Comparison of ENCODE assay signal across 8 cellular contexts in the genomic region with DNA sequence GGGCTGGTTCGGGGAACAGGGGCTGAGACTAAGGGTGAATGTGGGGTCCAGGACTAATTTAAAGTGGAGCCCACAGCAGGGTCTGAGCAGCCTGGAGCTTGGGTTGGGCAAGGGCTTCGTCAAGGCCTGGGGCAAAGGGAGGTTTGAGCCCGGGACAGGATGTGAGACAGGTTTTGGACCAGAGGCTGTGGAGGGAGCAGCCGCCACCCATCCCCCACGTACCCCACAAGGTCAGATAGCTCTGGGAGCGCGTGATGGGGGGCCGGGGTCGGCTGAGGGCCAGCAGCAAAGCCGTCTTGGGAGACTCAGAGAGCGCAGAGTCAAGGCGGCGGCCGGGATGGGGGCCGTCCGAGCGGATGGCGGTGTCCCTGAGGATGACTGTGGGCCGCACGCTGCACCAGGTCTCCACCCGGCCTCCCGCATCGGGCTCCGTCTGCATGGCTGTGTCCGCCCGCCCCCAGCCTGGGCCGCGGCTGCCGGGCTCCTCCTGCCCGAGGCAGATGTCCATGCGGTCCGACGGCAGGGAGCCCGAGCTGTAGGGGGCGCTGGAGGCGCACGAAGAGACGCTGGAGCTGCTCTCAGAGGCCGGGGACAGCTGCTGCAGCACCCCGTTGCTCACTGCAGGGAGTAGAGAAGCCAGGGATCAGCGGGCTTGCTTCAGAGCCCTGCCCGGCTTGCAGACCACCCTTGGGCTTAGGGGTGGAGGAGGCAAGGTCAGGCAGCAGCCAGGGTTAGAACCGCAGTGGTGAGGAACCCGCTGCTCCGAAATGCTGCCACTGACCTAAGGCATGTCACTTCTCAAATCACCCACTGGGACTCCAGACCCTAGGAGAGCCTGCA. TPM values are rescaled to one million over a fixed set of nuclear protein-coding genes. Genes with fewer than 3 reads are reported as not detected.
DNase-seq lines count a peak whose midpoint lies in the region; ATAC-seq and TF ChIP-seq lines count a peak whose summit lies in the region.

No MANE protein-coding gene starts in this region.

- H3K4me1 ChIP-seq in mammary epithelial cell (ENCODE audit: insufficient read depth, low read length): peaks cover 25% of the 10 kb centered on the region

- in situ Hi-C loops in mammary epithelial cell (cut with MboI; ENCODE audit: low sequenced_read_pairs in 2 of 2): loop anchor here in 1 of 2 donors (10.0 kb wide), 1 partner anchor 46 kb away; the partner anchor contains the start of gene KAZALD1

- no peak for ATAC-seq in GM21423 (IDR thresholded peaks at IDR 0.05; ENCODE audit: unreplicated experiment)

- intact Hi-C loops in mammary epithelial cell (cut with micrococcal nuclease): loop anchor here (1.0 kb wide), 3 partner anchors 22 to 123 kb away; no protein-coding TSS in a partner anchor

- CTCF ChIA-PET in mammary epithelial cell (lab: Charles Lee; ENCODE audit: low non-redundant PET): interaction anchor here (0.6 kb wide), 3 partner anchors 12 to 48 kb away, joined by 3 to 5 read pairs (median 3); no protein-coding TSS in a partner anchor

- 57% methylated on average over 8 of the region's 45 CpGs for WGBS in mammary epithelial cell (ENCODE audit: low coverage, missing lambda C conversion rate)

- no peaks in the 10 kb centered on the region for H3K79me2 ChIP-seq in mammary epithelial cell (ENCODE audit: insufficient read depth, low read length)

- peak overlapping the region; percentile 23 for H2AFZ ChIP-seq in mammary epithelial cell (ENCODE audit: low read depth, low read length)

- H3K27me3 ChIP-seq in mammary epithelial cell (ENCODE audit: insufficient read depth, low read length): no peaks in the 10 kb centered on the region

- BruUV-seq in mammary epithelial cell (replicated peaks; lab: Mats Ljungman, UMichigan): no TSS peak

- H3K4me3 ChIP-seq in WI38 (ENCODE audit: low read depth, low read length) (no peak overlapping the region), mammary epithelial cell (replicated peaks in 1 of 3; ENCODE audit: insufficient read depth in 1 of 3, low read depth in 2 of 3, low read length in 3 of 3) (peak overlapping the region in 1 of 3 experiments; percentile 2)

- no peak overlapping the region for H3K27ac ChIP-seq in mammary epithelial cell (ENCODE audit: insufficient read depth, low read depth, low read length)

- DNase-seq in NCI-H2081 (lab: John Stamatoyannopoulos, UW) (peak; percentile 69 to 71), NCI-H2081 treated with DMSO at 0.1 percent for 48 hours (lab: John Stamatoyannopoulos, UW) (no peak), NCI-H1694 treated with DMSO at 0.1 percent for 48 hours (lab: John Stamatoyannopoulos, UW) (peak; percentile 71), mammary epithelial cell (peak; percentile 71), inferior parietal cortex (ENCODE audit: extremely low spot score) (peak; percentile 82)
- peak; percentile 40 to 60 for DNase-seq in stimulated activated CD4-positive, alpha-beta T cell treated with anti-CD3 and anti-CD28 coated beads, Interleukin-15, amount 100 ng/mL, for 1 hour (ENCODE audit: low read depth in 1 of 2, low spot score in 1 of 2)

- dilution Hi-C loops in mammary epithelial cell (cut with HindIII; ENCODE audit: low sequenced_read_pairs): no loop called here

- H3K4me2 ChIP-seq in mammary epithelial cell (ENCODE audit: insufficient read depth, low read depth, low read length): peak overlapping the region; percentile 17

- no peaks in the 10 kb centered on the region for H3K9me3 ChIP-seq in mammary epithelial cell (replicated peaks; ENCODE audit: insufficient read depth, low read length)

- no peak overlapping the region for H3K9ac ChIP-seq in mammary epithelial cell (ENCODE audit: insufficient read depth, low read length)

- no peaks in the 10 kb centered on the region for H4K20me1 ChIP-seq in mammary epithelial cell (ENCODE audit: insufficient read depth, low read length)

- TF ChIP-seq CTCF in WI38 (IDR thresholded peaks at IDR 0.05; ENCODE audit: low read depth, low read length) (peak; percentile 75), mammary epithelial cell (conservative IDR thresholded peaks at IDR 0.05 in 1 of 2, IDR thresholded peaks at IDR 0.05 in 1 of 2; ENCODE audit: extremely low read depth in 1 of 2, insufficient read depth in 1 of 2, low read depth in 1 of 2, low read length in 2 of 2) (peak; percentile 64 to 83)

- no peaks in the 10 kb centered on the region for H3K36me3 ChIP-seq in mammary epithelial cell (ENCODE audit: insufficient read depth, low read length)

RNA-seq across cellular contexts. Expression of gene PDZD7, which starts 12.1 kb away (rescaled TPM):
- 1 to 10 TPM in 1 of 2 donors, under 1 TPM in 1; 0.59 to 2.7 TPM for total RNA-seq in mammary epithelial cell
- polyA plus RNA-seq in mammary epithelial cell: 0.95 TPM
- 0.47 TPM for polyA minus RNA-seq in mammary epithelial cell

RNA-seq across cellular contexts. Expression of gene SFXN3, which starts 12.2 kb away (rescaled TPM):
- 100 to 1,000 TPM in 1 of 2 donors, 10 to 100 TPM in 1; 79.4 to 102 TPM for total RNA-seq in mammary epithelial cell
- polyA plus RNA-seq in mammary epithelial cell: 104 TPM
- polyA minus RNA-seq in mammary epithelial cell: 101 TPM

RNA-seq across cellular contexts. Expression of gene LZTS2, which starts 19.2 kb away (rescaled TPM):
- total RNA-seq in mammary epithelial cell: 100 to 1,000 TPM in 1 of 2 donors, 10 to 100 TPM in 1; 44.3 to 159 TPM
- polyA plus RNA-seq in mammary epithelial cell: 30.4 TPM
- polyA minus RNA-seq in mammary epithelial cell: 18.3 TPM

RNA-seq across cellular contexts. Expression of gene TWNK, which starts 31.5 kb away (rescaled TPM):
- 10 to 100 TPM in 1 of 2 donors, 1 to 10 TPM in 1; 6.8 to 18.7 TPM for total RNA-seq in mammary epithelial cell
- polyA plus RNA-seq in mammary epithelial cell: 14.4 TPM
- 13.5 TPM for polyA minus RNA-seq in mammary epithelial cell

RNA-seq across cellular contexts. Expression of gene MRPL43, which starts 31.5 kb away (rescaled TPM):
- 10 to 100 TPM; 48.0 to 65.4 TPM for total RNA-seq in mammary epithelial cell
- 104 TPM for polyA plus RNA-seq in mammary epithelial cell
- 16.2 TPM for polyA minus RNA-seq in mammary epithelial cell
